ENCODE assay signal across 11 cellular contexts in genomic region chr14:81268016-81268416, GRCh38. TPM values are rescaled to one million over a fixed set of nuclear protein-coding genes. Genes with fewer than 3 reads are reported as not detected.
DNase-seq lines count a peak whose midpoint lies in the region; ATAC-seq, FAIRE-seq and TF ChIP-seq lines count a peak whose summit lies in the region.
"Had no signal": no experiment of that assay in that cellular context is flagged by ENCODE, and none has a peak within 500 bp of the region (broad histone marks: within the 10 kb centered on the region; RNA-seq: fewer than 3 reads in every experiment).

No MANE protein-coding gene starts in this region.

- no peak for TF ChIP-seq POLR2A in GM12891 (IDR thresholded peaks at IDR 0.05; ENCODE audit: low read depth, low read length)
- no peak for TF ChIP-seq POLR2A in GM12878 (IDR thresholded peaks at IDR 0.05; ENCODE audit: low read depth, low read length)

- H3K9me3 ChIP-seq in HUES48 (ENCODE audit: control insufficient read depth, insufficient read depth, low read length): no peaks in the 10 kb centered on the region
- no peaks in the 10 kb centered on the region for H3K9me3 ChIP-seq in GM12878 (replicated peaks; ENCODE audit: control insufficient read depth, insufficient read depth, low read length)

- no peak overlapping the region for H3K9ac ChIP-seq in HUES48 (ENCODE audit: low read depth, low read length)
- no peak overlapping the region for H3K9ac ChIP-seq in GM12878 (ENCODE audit: control insufficient read depth, insufficient read depth, low read length)
- H3K9ac ChIP-seq: KMS-11 had no signal

- peak overlapping the region; percentile 72 for H3K27ac Mint-ChIP-seq in mesothelial cell of epicardium
- H3K27ac Mint-ChIP-seq: natural killer cell had no signal

- H3K4me2 ChIP-seq in GM12878 (ENCODE audit: control insufficient read depth, insufficient read depth): no peak overlapping the region
- H3K4me2 ChIP-seq: KMS-11 had no signal

- ATAC-seq in GM12878: peak; percentile 46; the same call in 2 of the 3 replicates
- ATAC-seq in GM18861 (IDR thresholded peaks at IDR 0.05; ENCODE audit: unreplicated experiment): no peak
- ATAC-seq: natural killer cell had no signal

- no peak for TF ChIP-seq RAD21 in GM12878 (IDR thresholded peaks at IDR 0.05; ENCODE audit: insufficient read depth, low read depth, low read length)

- DNase-seq in GM12891 (ENCODE audit: insufficient read length, low spot score): no peak
- DNase-seq in GM12878 (ENCODE audit: low read depth, low spot score): no peak
- no peak for DNase-seq in mesothelial cell of epicardium (ENCODE audit: low spot score in 2 of 2, unreplicated experiment in 2 of 2)
- no peak for DNase-seq in NCI-H2029 treated with DMSO at 0.1 percent for 48 hours (lab: John Stamatoyannopoulos, UW)
- DNase-seq in foreskin melanocyte: no peak
- DNase-seq: natural killer cell; stimulated activated CD4-positive, alpha-beta T cell treated with anti-CD3 and anti-CD28 coated beads, Interleukin-4, amount 100 ng/mL, for 1 hour; T-helper 1 cell had no signal

- no peaks in the 10 kb centered on the region for H3K27me3 ChIP-seq in HUES48 (ENCODE audit: control insufficient read depth, insufficient read depth, low read length)
- H3K27me3 ChIP-seq in GM12878 (replicated peaks in 1 of 2; ENCODE audit: control insufficient read depth in 2 of 2, insufficient read depth in 2 of 2, low read length in 1 of 2): no peaks in the 10 kb centered on the region; a peak in 1 of 4 replicates

- FAIRE-seq in GM12891 (lab: Jason Lieb, UNC): peak; percentile 13
- no peak for FAIRE-seq in GM12878 (lab: Jason Lieb, UNC)

- RAD21 ChIA-PET in GM12878 (lab: Charles Lee; ENCODE audit: unreplicated experiment): interaction anchor here (1.2 to 8.6 kb wide), 4 partner anchors 185 to 198 kb away, joined by 3 to 79 read pairs (median 26); no protein-coding TSS in a partner anchor

- H3K4me1 ChIP-seq in HUES48 (ENCODE audit: control insufficient read depth, insufficient read depth, low read length) (peaks cover 11% of the 10 kb centered on the region), GM12878 (ENCODE audit: control insufficient read depth, insufficient read depth, low read length) (no peaks in the 10 kb centered on the region)

- in situ Hi-C loops in GM12878 (cut with MboI): no loop called here

- no peaks in the 10 kb centered on the region for H3K27me3 Mint-ChIP-seq in mesothelial cell of epicardium (ENCODE audit: low read depth)

- no peaks in the 10 kb centered on the region for H3K79me2 ChIP-seq in GM12878 (ENCODE audit: control insufficient read depth, insufficient read depth, low read length)

- H3K27ac ChIP-seq in HUES48 (ENCODE audit: low read depth, low read length): peak overlapping the region; percentile 53
- no peak overlapping the region for H3K27ac ChIP-seq in GM12878 (ENCODE audit: control insufficient read depth, insufficient read depth)
- H3K27ac ChIP-seq: KMS-11 had no signal

- SMC1A ChIA-PET in GM12878 (lab: Charles Lee; ENCODE audit: uncharacterized antibody, unreplicated experiment): interaction anchor here (0.9 to 7.5 kb wide), 3 partner anchors 186 to 266 kb away, joined by 3 to 110 read pairs (median 47); partner anchors contain the start of gene SEL1L

- no peaks in the 10 kb centered on the region for H3K36me3 Mint-ChIP-seq in mesothelial cell of epicardium
- H3K36me3 Mint-ChIP-seq: natural killer cell had no signal

- no peak overlapping the region for H2AFZ ChIP-seq in GM12878 (ENCODE audit: control insufficient read depth, low read depth, low read length)

- H3K4me3 Mint-ChIP-seq in mesothelial cell of epicardium: no peak overlapping the region
- H3K4me3 Mint-ChIP-seq: natural killer cell had no signal

- TF ChIP-seq CTCF in GM12878 (IDR thresholded peaks at IDR 0.05 in 2 of 3, conservative IDR thresholded peaks at IDR 0.05 in 1 of 3; ENCODE audit: control insufficient read depth in 2 of 3, extremely low read depth in 1 of 3, insufficient read depth in 1 of 3, low read depth in 3 of 3, low read length in 3 of 3) (no peak), mesothelial cell of epicardium (IDR thresholded peaks at IDR 0.05; ENCODE audit: unreplicated experiment) (no peak)

- no peaks in the 10 kb centered on the region; the same call in 1 of the 2 replicates for H3K36me3 ChIP-seq in HUES48 (ENCODE audit: control insufficient read depth, insufficient read depth, low read length)
- H3K36me3 ChIP-seq in GM12878 (ENCODE audit: control insufficient read depth in 2 of 2, insufficient read depth in 2 of 2, low read length in 1 of 2): no peaks in the 10 kb centered on the region

- H3K4me3 ChIP-seq in HUES48 (ENCODE audit: low read depth, low read length): no peak overlapping the region
- no peak overlapping the region for H3K4me3 ChIP-seq in GM12878

- CTCF ChIA-PET in GM12878 (lab: Yijun Ruan, JAX): interaction anchor here (1.0 to 12.5 kb wide), 7 partner anchors 8 to 202 kb away, joined by 3 to 195 read pairs (median 9); no protein-coding TSS in a partner anchor

- no peak for TF ChIP-seq EP300 in GM12878 (IDR thresholded peaks at IDR 0.05; ENCODE audit: borderline replicate concordance in 1 of 2, control insufficient read depth in 1 of 2, low read depth in 2 of 2, low read length in 2 of 2)

- no TSS peak for BruUV-seq in GM12878 (replicated peaks; lab: Mats Ljungman, UMichigan)

- H3K4me1 Mint-ChIP-seq in mesothelial cell of epicardium: peaks cover 48% of the 10 kb centered on the region
- H3K4me1 Mint-ChIP-seq: natural killer cell had no signal

- no peaks in the 10 kb centered on the region for H4K20me1 ChIP-seq in GM12878 (ENCODE audit: control insufficient read depth, insufficient read depth)

- intact Hi-C loops in GM12878 (cut with micrococcal nuclease; ENCODE audit: unreplicated experiment): no loop called here

- POLR2A ChIA-PET in GM12878 (lab: Charles Lee): no interaction called here

- no peaks in the 10 kb centered on the region for H3K9me3 Mint-ChIP-seq in mesothelial cell of epicardium
- H3K9me3 Mint-ChIP-seq: natural killer cell had no signal

- WGBS in GM12878 (ENCODE audit: insufficient coverage, insufficient replicate concordance, low lambda C conversion rate, missing lambda C conversion rate): 33% methylated on average over 3 of the region's 3 CpGs

TF ChIP-seq in GM12891, 5 proteins besides CTCF, POLR2A, EP300 and RAD21:
- TF ChIP-seq POU2F2 (IDR thresholded peaks at IDR 0.05; ENCODE audit: low read depth, low read length) (no peak), TAF1 (IDR thresholded peaks at IDR 0.05; ENCODE audit: low read depth, low read length) (no peak), POLR2AphosphoS5 (IDR thresholded peaks at IDR 0.05; ENCODE audit: low read depth, low read length) (no peak), SPI1 (IDR thresholded peaks at IDR 0.05; ENCODE audit: low read depth, low read length) (no peak), PAX5 (IDR thresholded peaks at IDR 0.05; ENCODE audit: insufficient read depth, low read length, severe bottlenecking) (no peak)

TF ChIP-seq in GM12878, 131 proteins besides CTCF, POLR2A, EP300 and RAD21:
- TF ChIP-seq PBX3 (IDR thresholded peaks at IDR 0.05; ENCODE audit: insufficient replicate concordance, low read depth, low read length) (no peak), RUNX3 (IDR thresholded peaks at IDR 0.05; ENCODE audit: low read length) (0 out of 2 replicates have a peak, but pooled peaks have one; percentile 4)

RNA-seq across cellular contexts. Expression of gene GTF2A1, which starts 47.3 kb away (rescaled TPM):
- 7.8 TPM for polyA plus RNA-seq in GM12891 (2012; ENCODE audit: low read depth, missing spikeins)
- 23.7 and 27.5 TPM in 2 replicates for total RNA-seq in GM12878 (2013; cell fraction: nucleolus; rRNA removed)
- total RNA-seq in GM12878 (2014; rRNA removed): 15.9 and 17.6 TPM in 2 replicates
- total RNA-seq in GM12878 (2014; rRNA removed; fragmentation: Illumina TruSeq; extraction: Trizol): 14.2 and 16.4 TPM in 2 replicates
- total RNA-seq in GM12878 (2021): 23.7 and 26.8 TPM in 2 replicates
- polyA plus RNA-seq in GM12878 (2011; ENCODE audit: low read depth): 7.1 TPM
- 19.7 and 28.7 TPM in 2 replicates for polyA plus RNA-seq in GM12878 (2011; rRNA removed)
- 14.9 and 20.2 TPM in 2 replicates for polyA plus RNA-seq in GM12878 (2011; cell fraction: cytosol; rRNA removed)
- 9.4 and 12.6 TPM in 2 replicates for polyA plus RNA-seq in GM12878 (2011; cell fraction: nucleus; rRNA removed)
- polyA plus RNA-seq in GM12878 (2012): 10.3 and 13.0 TPM in 2 replicates
- 15.6 and 19.8 TPM in 2 replicates for polyA plus RNA-seq in GM12878 (2014; fragmentation: Illumina TruSeq; extraction: Trizol)
- polyA plus RNA-seq in GM12878 (2014; fragmentation: Nextera tagmentation; extraction: Ambion mirVana): 1 to 10 TPM; 3.5 to 5.1 TPM
- 17.9 and 18.5 TPM in 2 replicates for polyA plus RNA-seq in GM12878 (2014; rRNA removed)
- polyA plus RNA-seq in GM12878 (2016; fragmentation: Nextera tagmentation; extraction: Ambion mirVana): 1 to 10 TPM; 2.5 to 2.9 TPM
- 43.7 and 75.0 TPM in 2 replicates for polyA minus RNA-seq in GM12878 (2011; rRNA and poly(A)+ RNA removed)
- 19.8 and 26.3 TPM in 2 replicates for polyA minus RNA-seq in GM12878 (2011; cell fraction: cytosol; rRNA and poly(A)+ RNA removed)
- polyA minus RNA-seq in GM12878 (2011; cell fraction: nucleus; rRNA and poly(A)+ RNA removed): 7.3 and 11.6 TPM in 2 replicates
- total RNA-seq in mesothelial cell of epicardium: 29.0 to 31.1 TPM (median 30.5 TPM) in 3 replicates
